ENCODE assay signal across 24 cellular contexts in genomic region chr13:46522692-46523040, GRCh38.
"Had no signal": no experiment of that assay in that cellular context is flagged by ENCODE, and none has a peak within 500 bp of the region (broad histone marks: within the 10 kb centered on the region; RNA-seq: fewer than 3 reads in every experiment).

No MANE protein-coding gene starts in this region.

- H3K4me3 ChIP-seq: lower lobe of right lung, mucosa of descending colon, neural progenitor cell, ovary, right atrium auricular region, right lobe of liver, smooth muscle cell, tibial nerve, vagina had no signal

- H3K4me2 ChIP-seq: neural progenitor cell, smooth muscle cell had no signal

- H3K36me3 Mint-ChIP-seq: naive thymus-derived CD4-positive, alpha-beta T cell; natural killer cell treated with Interleukin-12 subunit alpha and Interleukin-12 subunit beta and Interleukin-15 and Interleukin-18, amount 100 ng/mL, for 72 hours; stimulated activated memory B cell treated with anti-CD40 and anti-IgM and Interleukin-4, amounts not matched to agents 10 μg/mL and 1 μg/mL and 100 μg/mL, for 72 hours; type B pancreatic cell had no signal

- H3K9me3 ChIP-seq: lower lobe of right lung, mucosa of descending colon, ovary, right lobe of liver, vagina had no signal

- H3K4me1 Mint-ChIP-seq: naive thymus-derived CD4-positive, alpha-beta T cell; stimulated activated memory B cell treated with anti-CD40 and anti-IgM and Interleukin-4, amounts not matched to agents 10 μg/mL and 1 μg/mL and 100 μg/mL, for 72 hours; stimulated activated naive CD8-positive, alpha-beta T cell treated with anti-CD3 and anti-CD28 coated beads, Interleukin-15, amount 100 ng/mL, for 72 hours had no signal

- H3K27me3 ChIP-seq: neural progenitor cell, ovary, right atrium auricular region, right lobe of liver, tibial nerve, vagina had no signal

- H2AFZ ChIP-seq: neural progenitor cell had no signal

- H3K27ac Mint-ChIP-seq: naive thymus-derived CD4-positive, alpha-beta T cell; natural killer cell treated with Interleukin-12 subunit alpha and Interleukin-12 subunit beta and Interleukin-15 and Interleukin-18, amount 100 ng/mL, for 72 hours; neural progenitor cell; progenitor cell of endocrine pancreas; stimulated activated memory B cell treated with anti-CD40 and anti-IgM and Interleukin-4, amounts not matched to agents 10 μg/mL and 1 μg/mL and 100 μg/mL, for 72 hours; stimulated activated naive CD8-positive, alpha-beta T cell treated with anti-CD3 and anti-CD28 coated beads, Interleukin-15, amount 100 ng/mL, for 72 hours; type B pancreatic cell had no signal

- H3K4me1 ChIP-seq: neural progenitor cell, right lobe of liver had no signal

- DNase-seq: hippocampal formation; left cardiac atrium; lower lobe of right lung; mammary epithelial cell; midbrain; mucosa of descending colon; naive thymus-derived CD4-positive, alpha-beta T cell; ovary; right lobe of liver; stimulated activated CD4-positive, alpha-beta T cell treated with anti-CD3 and anti-CD28 coated beads, Interleukin-1b, Interleukin-23, amount 100 ng/mL, for 48 hours; stimulated activated CD4-positive, alpha-beta T cell treated with anti-CD3 and anti-CD28 coated beads, Interleukin-2, amount 100 ng/mL, for 48 hours; stimulated activated CD4-positive, alpha-beta T cell treated with anti-CD3 and anti-CD28 coated beads, Interleukin-4, amount 100 ng/mL, for 4 hours; stimulated activated CD8-positive, alpha-beta memory T cell treated with anti-CD3 and anti-CD28 coated beads, Interleukin-4, amount 100 ng/mL, for 48 hours; stimulated activated naive CD4-positive, alpha-beta T cell treated with Interleukin-2 at 50 U/mL for 16 hours; stimulated activated naive CD8-positive, alpha-beta T cell treated with anti-CD3 and anti-CD28 coated beads, Interleukin-15, amount 100 ng/mL, for 72 hours had no signal

- H3K9me3 Mint-ChIP-seq: natural killer cell treated with Interleukin-12 subunit alpha and Interleukin-12 subunit beta and Interleukin-15 and Interleukin-18, amount 100 ng/mL, for 72 hours; stimulated activated memory B cell treated with anti-CD40 and anti-IgM and Interleukin-4, amounts not matched to agents 10 μg/mL and 1 μg/mL and 100 μg/mL, for 72 hours; stimulated activated naive CD8-positive, alpha-beta T cell treated with anti-CD3 and anti-CD28 coated beads, Interleukin-15, amount 100 ng/mL, for 72 hours; type B pancreatic cell had no signal

- H3K27ac ChIP-seq: lower lobe of right lung, neural progenitor cell, ovary, tibial nerve had no signal

- H3K36me3 ChIP-seq: lower lobe of right lung, neural progenitor cell, ovary, right atrium auricular region, right lobe of liver, tibial nerve, vagina had no signal

- ATAC-seq: lower lobe of right lung; mucosa of descending colon; naive thymus-derived CD4-positive, alpha-beta T cell; natural killer cell treated with Interleukin-12 subunit alpha and Interleukin-12 subunit beta and Interleukin-15 and Interleukin-18, amount 100 ng/mL, for 72 hours; stimulated activated memory B cell treated with anti-CD40 and anti-IgM and Interleukin-4, amounts not matched to agents 10 μg/mL and 1 μg/mL and 100 μg/mL, for 72 hours; stimulated activated naive CD8-positive, alpha-beta T cell treated with anti-CD3 and anti-CD28 coated beads, Interleukin-15, amount 100 ng/mL, for 72 hours had no signal

- H3K9ac ChIP-seq: neural progenitor cell had no signal

- H3K4me3 Mint-ChIP-seq: naive thymus-derived CD4-positive, alpha-beta T cell; natural killer cell treated with Interleukin-12 subunit alpha and Interleukin-12 subunit beta and Interleukin-15 and Interleukin-18, amount 100 ng/mL, for 72 hours; neural progenitor cell; stimulated activated memory B cell treated with anti-CD40 and anti-IgM and Interleukin-4, amounts not matched to agents 10 μg/mL and 1 μg/mL and 100 μg/mL, for 72 hours; stimulated activated naive CD8-positive, alpha-beta T cell treated with anti-CD3 and anti-CD28 coated beads, Interleukin-15, amount 100 ng/mL, for 72 hours; type B pancreatic cell had no signal
